Comparison of ENCODE assay signal across 12 cellular contexts in the genomic region with DNA sequence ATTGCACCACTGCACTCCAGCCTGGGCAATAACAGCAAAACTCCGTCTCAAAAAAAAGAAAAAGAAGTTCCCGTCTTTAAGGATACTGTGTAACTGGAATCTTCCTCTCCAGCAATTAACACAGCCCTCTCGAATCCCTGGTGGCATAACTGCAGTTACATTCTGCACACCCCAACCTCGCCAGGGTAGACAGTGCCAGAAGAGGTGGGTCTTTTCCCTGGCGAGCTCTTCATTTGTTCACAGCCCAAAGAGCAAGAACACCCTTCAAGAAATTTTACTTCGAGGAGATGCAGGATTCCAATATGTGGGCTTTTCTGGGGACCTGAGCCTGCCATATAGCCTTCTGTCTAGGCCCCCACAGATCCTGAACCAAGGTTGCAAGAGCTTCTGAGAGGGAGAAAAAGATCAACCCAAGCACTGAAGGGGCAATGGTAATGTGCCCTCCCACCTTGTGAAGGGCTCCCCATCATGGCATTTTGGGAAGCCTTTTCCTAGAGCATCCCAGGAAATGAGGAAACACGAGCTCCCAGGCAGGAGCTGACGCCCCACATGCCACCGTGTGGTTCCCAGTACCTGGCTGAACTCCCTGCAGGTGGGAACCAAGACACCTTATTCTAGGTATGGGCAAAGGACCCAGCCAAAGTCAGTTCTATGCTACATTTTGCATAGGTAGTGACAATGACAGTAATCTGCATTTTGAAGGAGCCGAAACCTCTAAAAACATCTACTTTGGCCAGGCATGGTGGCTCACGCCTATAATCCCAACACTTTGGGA. TPM values are rescaled to one million over a fixed set of nuclear protein-coding genes. Genes with fewer than 3 reads are reported as not detected.
DNase-seq lines count a peak whose midpoint lies in the region; ATAC-seq and TF ChIP-seq lines count a peak whose summit lies in the region.
"Had no signal": no experiment of that assay in that cellular context is flagged by ENCODE, and none has a peak within 500 bp of the region (broad histone marks: within the 10 kb centered on the region; RNA-seq: fewer than 3 reads in every experiment).

No MANE protein-coding gene starts in this region.

- H3K9me3 ChIP-seq in heart left ventricle, result no peaks in the 10 kb centered on the region
- H3K9me3 ChIP-seq in muscle layer of duodenum (ENCODE audit: control insufficient read depth in 1 of 2, low read length in 2 of 2), result no peaks in the 10 kb centered on the region
- H3K9me3 ChIP-seq in upper lobe of right lung, result no peaks in the 10 kb centered on the region
- H3K9me3 ChIP-seq in mucosa of descending colon, result no peaks in the 10 kb centered on the region

- no peak for TF ChIP-seq POLR2A in heart left ventricle (IDR thresholded peaks at IDR 0.05)

- DNase-seq in heart left ventricle, result no peak
- no peak for DNase-seq in left ventricle myocardium superior
- no peak for DNase-seq in activated naive CD4-positive, alpha-beta T cell treated with anti-CD3 and anti-CD28 coated beads, Interleukin-2, amount 50 U/mL, for 72 hours (ENCODE audit: low spot score in 2 of 2)
- DNase-seq in upper lobe of right lung, result no peak
- DNase-seq in mucosa of descending colon, result no peak
- DNase-seq in kidney tubule cell (ENCODE audit: low spot score), result no peak
- DNase-seq in C1 segment of cervical spinal cord (lab: John Stamatoyannopoulos, UW), result no peak
- DNase-seq: amniotic stem cell, Karpas-422, left cardiac atrium had no signal

- peaks cover 0 to 43% (median 34%) of the 10 kb centered on the region in 9 donors for H3K36me3 ChIP-seq in heart left ventricle
- H3K36me3 ChIP-seq in muscle layer of duodenum (ENCODE audit: control insufficient read depth in 1 of 2, insufficient read depth in 2 of 2, low read length in 2 of 2), result peaks cover 20 to 40% of the 10 kb centered on the region in 2 donors
- H3K36me3 ChIP-seq in upper lobe of right lung, result peaks cover 9% of the 10 kb centered on the region
- H3K36me3 ChIP-seq in mucosa of descending colon (ENCODE audit: low read depth), result no peaks in the 10 kb centered on the region

- H3K27me3 ChIP-seq in heart left ventricle, result no peaks in the 10 kb centered on the region
- H3K27me3 ChIP-seq in muscle layer of duodenum (ENCODE audit: low read depth, low read length), result no peaks in the 10 kb centered on the region
- H3K27me3 ChIP-seq in upper lobe of right lung, result no peaks in the 10 kb centered on the region

- H3K4me3 ChIP-seq in heart left ventricle, result no peak overlapping the region
- no peak overlapping the region for H3K4me3 ChIP-seq in muscle layer of duodenum (ENCODE audit: low read depth in 1 of 2, low read length in 2 of 2)
- H3K4me3 ChIP-seq in upper lobe of right lung, result no peak overlapping the region
- H3K4me3 ChIP-seq in mucosa of descending colon, result no peak overlapping the region

- peaks cover 5 to 92% (median 47%) of the 10 kb centered on the region in 12 donors for H3K4me1 ChIP-seq in heart left ventricle
- H3K4me1 ChIP-seq in muscle layer of duodenum (ENCODE audit: control insufficient read depth in 1 of 2, insufficient read depth in 2 of 2, low read length in 2 of 2), result peaks cover 13 to 20% of the 10 kb centered on the region in 2 donors
- peaks cover 71% of the 10 kb centered on the region for H3K4me1 ChIP-seq in upper lobe of right lung
- H3K4me1 ChIP-seq in mucosa of descending colon (ENCODE audit: low read depth), result peaks cover 5% of the 10 kb centered on the region

- 77 to 87% (median 80%) methylated on average over 11 of the region's 11 CpGs for WGBS in heart left ventricle, 4 donors

- peaks cover 0 to 8% of the 10 kb centered on the region in 2 donors for H3K36me3 Mint-ChIP-seq in activated naive CD4-positive, alpha-beta T cell treated with anti-CD3 and anti-CD28 coated beads, Interleukin-2, amount 50 U/mL, for 72 hours

- no peaks in the 10 kb centered on the region for H3K9me3 Mint-ChIP-seq in activated naive CD4-positive, alpha-beta T cell treated with anti-CD3 and anti-CD28 coated beads, Interleukin-2, amount 50 U/mL, for 72 hours

- no peak for TF ChIP-seq CTCF in heart left ventricle (IDR thresholded peaks at IDR 0.05)
- TF ChIP-seq CTCF in upper lobe of right lung (IDR thresholded peaks at IDR 0.05), result no peak
- no peak for TF ChIP-seq CTCF in mucosa of descending colon (IDR thresholded peaks at IDR 0.05)

- no peak for ATAC-seq in heart left ventricle
- ATAC-seq in left ventricle myocardium superior, result no peak
- ATAC-seq in activated naive CD4-positive, alpha-beta T cell treated with anti-CD3 and anti-CD28 coated beads, Interleukin-2, amount 50 U/mL, for 72 hours, result no peak
- ATAC-seq in upper lobe of right lung, result no peak
- ATAC-seq in mucosa of descending colon, result no peak

- H3K27ac ChIP-seq in heart left ventricle (peak overlapping the region in 10 of 12 donors; percentile 30 to 100 (median 48)), muscle layer of duodenum (ENCODE audit: low read length) (peak overlapping the region; percentile 30), upper lobe of right lung (peak overlapping the region; percentile 97)

- peak overlapping the region; percentile 91 to 95 for H3K27ac Mint-ChIP-seq in activated naive CD4-positive, alpha-beta T cell treated with anti-CD3 and anti-CD28 coated beads, Interleukin-2, amount 50 U/mL, for 72 hours

- intact Hi-C loops in heart left ventricle (cut with DNase I), result no loop called here
- intact Hi-C loops in left ventricle myocardium superior (cut with micrococcal nuclease), result no loop called here
- intact Hi-C loops in upper lobe of right lung (cut with DNase I), result no loop called here
- intact Hi-C loops in mucosa of descending colon (cut with DNase I, micrococcal nuclease), result no loop called here

RNA-seq across cellular contexts. Expression of a gene that starts 26.9 kb away (rescaled TPM):
- total RNA-seq in heart left ventricle (10 to 100 TPM; 13.9 to 29.4 (median 17.4) TPM), left ventricle myocardium superior (16.8 TPM), upper lobe of right lung (36.1 TPM), mucosa of descending colon (10 to 100 TPM; 14.4 to 29.4 (median 17.8) TPM)
- polyA plus RNA-seq in heart left ventricle, result 10 to 100 TPM in 1 of 2 donors, 1 to 10 TPM in 1; 9.4 to 10.5 TPM
- total RNA-seq in activated naive CD4-positive, alpha-beta T cell treated with anti-CD3 and anti-CD28 coated beads, Interleukin-2, amount 50 U/mL, for 72 hours, result 1 to 10 TPM; 2.7 to 9.1 TPM

RNA-seq across cellular contexts. Expression of a gene that starts 29.4 kb away (rescaled TPM):
- total RNA-seq in heart left ventricle (10 to 100 TPM in 2 of 9 donors, 1 to 10 TPM in 7; 4.1 to 28.9 (median 6.4) TPM), left ventricle myocardium superior (9.1 TPM), upper lobe of right lung (57.6 TPM), mucosa of descending colon (10 to 100 TPM; 26.9 to 42.0 (median 29.1) TPM)
- polyA plus RNA-seq in heart left ventricle, result 10 to 100 TPM in 1 of 2 donors, 1 to 10 TPM in 1; 4.9 to 18.8 TPM
- total RNA-seq in activated naive CD4-positive, alpha-beta T cell treated with anti-CD3 and anti-CD28 coated beads, Interleukin-2, amount 50 U/mL, for 72 hours, result 100 to 1,000 TPM; 117 to 136 TPM

RNA-seq across cellular contexts. Expression of a gene that starts 43.2 kb away (rescaled TPM):
- 1 to 10 TPM in 5 of 9 donors, under 1 TPM in 3, not detected in 1; 0.49 to 2.4 (median 1.1) TPM for total RNA-seq in heart left ventricle
- under 1 TPM in 1 of 2 donors, not detected in 1; 0.40 TPM for polyA plus RNA-seq in heart left ventricle
- total RNA-seq in left ventricle myocardium superior, result 2.1 TPM
- total RNA-seq in activated naive CD4-positive, alpha-beta T cell treated with anti-CD3 and anti-CD28 coated beads, Interleukin-2, amount 50 U/mL, for 72 hours, result 10 to 100 TPM; 13.0 to 13.1 TPM
- total RNA-seq in upper lobe of right lung, result 8.4 TPM
- total RNA-seq in mucosa of descending colon, result 1 to 10 TPM; 3.1 to 6.1 (median 4.8) TPM

RNA-seq across cellular contexts. Expression of a gene that starts 56.3 kb away (rescaled TPM):
- total RNA-seq in heart left ventricle (under 1 TPM in 1 of 9 donors, not detected in 8; 0.52 TPM), left ventricle myocardium superior (not detected), upper lobe of right lung (3.1 TPM), mucosa of descending colon (under 1 TPM in 1 of 3 donors, not detected in 2; 0.46 TPM)
- polyA plus RNA-seq in heart left ventricle, result not detected
- 1 to 10 TPM in 1 of 2 donors, under 1 TPM in 1; 0.87 to 1.1 TPM for total RNA-seq in activated naive CD4-positive, alpha-beta T cell treated with anti-CD3 and anti-CD28 coated beads, Interleukin-2, amount 50 U/mL, for 72 hours
- total RNA-seq: NCI-H460 had no signal

Comparison
In these comparisons a context has a peak if more than half of its experiments do, and no peak if none do; other contexts are left out.
1. H3K27ac ChIP-seq: peak in every context shown above with its lines; median percentile 97 in upper lobe of right lung; 48 in heart left ventricle; 30 in muscle layer of duodenum.